In the genomic region with DNA sequence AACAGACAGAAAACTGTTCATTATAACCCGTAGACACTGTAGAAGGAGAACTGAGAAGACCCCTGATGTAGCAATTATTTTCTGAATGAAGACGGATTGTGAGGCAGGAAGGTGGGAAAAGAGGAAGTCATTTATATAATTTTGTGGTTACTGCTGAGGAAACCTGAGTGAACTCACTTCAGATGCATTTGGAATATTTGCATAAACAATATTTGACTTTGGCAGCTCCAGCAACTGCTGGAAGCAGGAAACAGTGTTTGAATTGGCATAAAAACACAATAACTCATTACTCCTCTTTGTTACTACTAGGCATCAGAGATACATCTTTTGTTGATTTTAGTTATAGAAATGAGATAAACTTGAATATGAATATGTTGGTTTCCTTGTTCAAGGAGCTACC, we compare ENCODE assay signal across 8 cellular contexts.
DNase-seq lines count a peak whose midpoint lies in the region; ATAC-seq, FAIRE-seq and TF ChIP-seq lines count a peak whose summit lies in the region.
"Not testable (repeated sequence)": the region's sequence is repeated elsewhere in the genome, so short reads cannot be mapped to it uniquely, and the experiment has no call there.

No MANE protein-coding gene starts in this region.

- H4K20me1 ChIP-seq in OCI-LY7 (ENCODE audit: insufficient read depth, low read length); GM12878 (ENCODE audit: control insufficient read depth, insufficient read depth): not testable (repeated sequence)

- intact Hi-C loops in OCI-LY7 (cut with micrococcal nuclease; ENCODE audit: unreplicated experiment); GM12878 (cut with micrococcal nuclease; ENCODE audit: unreplicated experiment): not testable (repeated sequence)

- DNase-seq in A172 (ENCODE audit: low spot score) (peak; percentile 12), CD1c-positive myeloid dendritic cell (ENCODE audit: extremely low spot score) (peak; percentile 3), GM06990 (ENCODE audit: extremely low read depth, insufficient read length) (peak; percentile 22), LNCaP clone FGC (ENCODE audit: low read depth) (peak; percentile 62), OCI-LY7 (ENCODE audit: low spot score) (peak; percentile 67), fibroblast of villous mesenchyme (ENCODE audit: low read depth) (peak; percentile 27)
- DNase-seq in GM12878 (ENCODE audit: low read depth, low spot score) = not testable (repeated sequence)

- FAIRE-seq in GM12878 (lab: Jason Lieb, UNC) = not testable (repeated sequence)

- not testable (repeated sequence) for ATAC-seq in GM12878

- H3K27ac ChIP-seq in OCI-LY7 (ENCODE audit: low read depth, low read length, poor library complexity, severe bottlenecking) (peak overlapping the region; percentile 52), neutrophil (peak overlapping the region; percentile 51)
- not testable (repeated sequence) for H3K27ac ChIP-seq in GM12878 (ENCODE audit: control insufficient read depth, insufficient read depth)

- RAD21 ChIA-PET in GM12878 (lab: Charles Lee; ENCODE audit: unreplicated experiment) = not testable (repeated sequence)

- TF ChIP-seq CTCF in GM06990 (IDR thresholded peaks at IDR 0.05; ENCODE audit: insufficient read depth, low read length, poor library complexity, severe bottlenecking); LNCaP clone FGC (IDR thresholded peaks at IDR 0.05; ENCODE audit: control insufficient read depth, extremely low read depth, insufficient read depth); OCI-LY7 (conservative IDR thresholded peaks at IDR 0.05; ENCODE audit: low read length); GM12878 (IDR thresholded peaks at IDR 0.05 in 2 of 3, conservative IDR thresholded peaks at IDR 0.05 in 1 of 3; ENCODE audit: control insufficient read depth in 2 of 3, extremely low read depth in 1 of 3, insufficient read depth in 1 of 3, low read depth in 3 of 3, low read length in 3 of 3); fibroblast of villous mesenchyme (IDR thresholded peaks at IDR 0.05; ENCODE audit: insufficient read depth, low read depth, low read length); neutrophil (IDR thresholded peaks at IDR 0.05): not testable (repeated sequence)

- in situ Hi-C loops in GM12878 (cut with MboI) = not testable (repeated sequence)

- H3K4me1 ChIP-seq in OCI-LY7 (ENCODE audit: insufficient read depth, low read length, poor library complexity, severe bottlenecking) (peaks cover 16% of the 10 kb centered on the region), neutrophil (ENCODE audit: control insufficient read depth in 1 of 2, insufficient read depth in 1 of 2, low read depth in 1 of 2, low read length in 1 of 2) (peaks cover 80% of the 10 kb centered on the region in 2 experiments)
- H3K4me1 ChIP-seq in GM12878 (ENCODE audit: control insufficient read depth, insufficient read depth, low read length) = not testable (repeated sequence)

- SMC1A ChIA-PET in GM12878 (lab: Charles Lee; ENCODE audit: uncharacterized antibody, unreplicated experiment) = not testable (repeated sequence)

- POLR2A ChIA-PET in OCI-LY7 (lab: Charles Lee); GM12878 (lab: Charles Lee): not testable (repeated sequence)

- TF ChIP-seq POLR2A in GM12878 (IDR thresholded peaks at IDR 0.05; ENCODE audit: low read depth, low read length) = not testable (repeated sequence)

- TF ChIP-seq RAD21 in GM12878 (IDR thresholded peaks at IDR 0.05; ENCODE audit: insufficient read depth, low read depth, low read length) = not testable (repeated sequence)

- TF ChIP-seq EP300 in GM12878 (IDR thresholded peaks at IDR 0.05; ENCODE audit: borderline replicate concordance in 1 of 2, control insufficient read depth in 1 of 2, low read depth in 2 of 2, low read length in 2 of 2) = not testable (repeated sequence)

- 18% methylated on average over 2 of the region's 2 CpGs for WGBS in GM12878 (ENCODE audit: insufficient coverage, insufficient replicate concordance, low lambda C conversion rate, missing lambda C conversion rate)

- H3K27me3 ChIP-seq in GM06990 (replicated peaks; ENCODE audit: control insufficient read depth, insufficient read depth, low read length); GM12878 (replicated peaks in 1 of 2; ENCODE audit: control insufficient read depth in 2 of 2, insufficient read depth in 2 of 2, low read length in 1 of 2); neutrophil: not testable (repeated sequence)

- H3K4me3 ChIP-seq in GM06990 (replicated peaks; ENCODE audit: low read depth, low read length); LNCaP clone FGC (ENCODE audit: low read depth, low read length); OCI-LY7 (ENCODE audit: low read depth, low read length, poor library complexity, severe bottlenecking); GM12878; fibroblast of villous mesenchyme (ENCODE audit: low read depth, low read length); neutrophil (ENCODE audit: low read depth in 1 of 2, low read length in 1 of 2): not testable (repeated sequence)

- CTCF ChIA-PET in OCI-LY7 (lab: Charles Lee; ENCODE audit: unreplicated experiment); GM12878 (lab: Yijun Ruan, JAX): not testable (repeated sequence)

- H3K9ac ChIP-seq in GM12878 (ENCODE audit: control insufficient read depth, insufficient read depth, low read length) = not testable (repeated sequence)

- not testable (repeated sequence) for H3K9me2 ChIP-seq in OCI-LY7 (ENCODE audit: insufficient read depth, low read length)

- H3K79me2 ChIP-seq in OCI-LY7 (ENCODE audit: insufficient read depth, low read depth, low read length); GM12878 (ENCODE audit: control insufficient read depth, insufficient read depth, low read length): not testable (repeated sequence)

- not testable (repeated sequence) for H2AFZ ChIP-seq in OCI-LY7 (ENCODE audit: low read length); GM12878 (ENCODE audit: control insufficient read depth, low read depth, low read length)

- not testable (repeated sequence) for H3K9me3 ChIP-seq in OCI-LY7 (ENCODE audit: low read length); GM12878 (replicated peaks; ENCODE audit: control insufficient read depth, insufficient read depth, low read length); neutrophil

- peak overlapping the region; percentile 60 for H3K4me2 ChIP-seq in OCI-LY7 (ENCODE audit: low read length)
- H3K4me2 ChIP-seq in GM12878 (ENCODE audit: control insufficient read depth, insufficient read depth) = not testable (repeated sequence)

- not testable (repeated sequence) for H3K36me3 ChIP-seq in GM06990 (ENCODE audit: control insufficient read depth, insufficient read depth, low read length); GM12878 (ENCODE audit: control insufficient read depth in 2 of 2, insufficient read depth in 2 of 2, low read length in 1 of 2); neutrophil
- peaks cover 57% of the 10 kb centered on the region for H3K36me3 ChIP-seq in OCI-LY7 (ENCODE audit: insufficient read depth, low read length)

- not testable (repeated sequence) for BruUV-seq in OCI-LY7 (replicated peaks; lab: Mats Ljungman, UMichigan); GM12878 (replicated peaks; lab: Mats Ljungman, UMichigan)

TF ChIP-seq in GM12878, 131 proteins besides CTCF, POLR2A, EP300 and RAD21:
- 0 out of 2 replicates have a peak, but pooled peaks have one; percentile 8 for TF ChIP-seq RUNX3 (IDR thresholded peaks at IDR 0.05; ENCODE audit: low read length)
- TF ChIP-seq SPI1 (IDR thresholded peaks at IDR 0.05; ENCODE audit: borderline replicate concordance, insufficient read depth, low read depth, low read length) = peak; percentile 60; the same call in 1 of the 2 replicates
TF ChIP-seq in GM12878: peak in this region for 2; not testable (repeated sequence) for 129.
